Comparison of ENCODE assay signal across 13 cellular contexts in the genomic region with DNA sequence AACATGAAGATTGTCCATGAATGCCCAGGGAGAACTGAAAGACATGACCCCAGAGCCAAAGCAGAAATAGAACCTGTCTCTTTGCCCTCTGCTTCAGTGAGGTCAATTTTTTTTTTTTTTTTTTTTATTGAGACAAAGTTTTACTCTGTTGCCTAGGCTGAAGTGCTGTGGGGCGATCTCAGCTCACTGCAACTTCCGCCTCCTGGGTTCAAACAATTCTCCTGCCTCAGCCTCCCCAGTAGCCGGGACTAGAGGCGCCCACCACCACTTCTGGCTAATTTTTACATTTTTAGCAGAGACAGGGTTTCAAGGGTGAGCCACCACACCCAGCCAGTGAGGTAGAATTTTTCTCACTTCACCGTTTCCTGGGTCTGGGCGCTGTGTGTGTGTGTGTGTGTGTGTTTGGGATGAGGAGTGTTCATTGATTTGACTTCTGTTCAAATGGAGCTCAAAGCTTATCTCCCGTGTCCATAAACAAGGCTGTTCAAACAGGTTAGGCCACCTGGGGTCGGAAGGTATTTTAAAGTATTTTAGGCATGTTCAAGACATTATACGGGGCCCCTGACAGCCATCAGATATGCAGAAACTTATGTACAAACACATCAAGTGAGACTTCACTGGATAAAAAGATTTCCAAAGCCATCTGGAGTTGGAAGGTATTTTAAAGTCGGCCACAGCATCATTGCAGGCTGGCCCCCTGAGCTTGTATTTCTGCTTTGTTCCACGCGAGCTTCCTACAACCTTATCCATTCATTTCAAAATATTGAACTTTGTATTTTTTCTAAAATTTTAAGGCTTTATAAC.
DNase-seq lines count a peak whose midpoint lies in the region; ATAC-seq and TF ChIP-seq lines count a peak whose summit lies in the region.
"Had no signal": no experiment of that assay in that cellular context is flagged by ENCODE, and none has a peak within 500 bp of the region (broad histone marks: within the 10 kb centered on the region; RNA-seq: fewer than 3 reads in every experiment).

No MANE protein-coding gene starts in this region.

- no peak overlapping the region for H3K4me3 ChIP-seq in spleen
- no peak overlapping the region for H3K4me3 ChIP-seq in testis
- H3K4me3 ChIP-seq: ascending aorta, stomach had no signal

- TF ChIP-seq POLR2A in spleen (IDR thresholded peaks at IDR 0.05) = no peak
- no peak for TF ChIP-seq POLR2A in testis (IDR thresholded peaks at IDR 0.05)

- H3K36me3 Mint-ChIP-seq in T-helper 1 cell treated with Interleukin-12 subunit alpha and Interleukin-12 subunit beta and Interleukin-4 antibody, amounts not matched to agents 30 μg/mL and 1 μg/mL, for 36 hours (ENCODE audit: low read depth) = no peaks in the 10 kb centered on the region
- no peaks in the 10 kb centered on the region for H3K36me3 Mint-ChIP-seq in immature natural killer cell

- H3K27me3 Mint-ChIP-seq in T-helper 1 cell treated with Interleukin-12 subunit alpha and Interleukin-12 subunit beta and Interleukin-4 antibody, amounts not matched to agents 30 μg/mL and 1 μg/mL, for 36 hours (ENCODE audit: low read depth) = no peaks in the 10 kb centered on the region
- H3K27me3 Mint-ChIP-seq in immature natural killer cell (ENCODE audit: low read depth in 3 of 3) = peaks cover 19 to 37% (median 27%) of the 10 kb centered on the region in 3 donors

- peak overlapping the region in 7 of 8 donors; percentile 87 to 96 (median 91) for H3K27ac ChIP-seq in spleen
- no peak overlapping the region for H3K27ac ChIP-seq in testis

- H3K9me3 ChIP-seq in spleen (no peaks in the 10 kb centered on the region), testis (no peaks in the 10 kb centered on the region)
- H3K9me3 ChIP-seq: ascending aorta, stomach had no signal

- H3K27ac Mint-ChIP-seq in T-helper 1 cell treated with Interleukin-12 subunit alpha and Interleukin-12 subunit beta and Interleukin-4 antibody, amounts not matched to agents 30 μg/mL and 1 μg/mL, for 36 hours = peak overlapping the region; percentile 81
- H3K27ac Mint-ChIP-seq in immature natural killer cell = peak overlapping the region; percentile 97 to 100 (median 100)

- intact Hi-C loops in spleen (cut with DNase I; ENCODE audit: low total_unique reads) = loop anchor here (10.0 kb wide), 1 partner anchor 93 kb away; the partner anchor contains the start of gene MAP3K8
- intact Hi-C loops in testis (cut with DNase I; ENCODE audit: low total_unique reads) = no loop called here

- peak overlapping the region; percentile 68 for H3K4me3 Mint-ChIP-seq in T-helper 1 cell treated with Interleukin-12 subunit alpha and Interleukin-12 subunit beta and Interleukin-4 antibody, amounts not matched to agents 30 μg/mL and 1 μg/mL, for 36 hours
- peak overlapping the region; percentile 75 to 92 (median 79) for H3K4me3 Mint-ChIP-seq in immature natural killer cell

- no peak for ATAC-seq in GM21423 (IDR thresholded peaks at IDR 0.05; ENCODE audit: unreplicated experiment)

- TF ChIP-seq CTCF in spleen (IDR thresholded peaks at IDR 0.05 in 8 of 11, conservative IDR thresholded peaks at IDR 0.05 in 3 of 11) (no peak), testis (IDR thresholded peaks at IDR 0.05) (no peak)

- H3K4me1 ChIP-seq in spleen (peaks cover 27 to 96% (median 77%) of the 10 kb centered on the region in 6 donors), testis (no peaks in the 10 kb centered on the region)
- H3K4me1 ChIP-seq: ascending aorta had no signal

- peak; percentile 8 for DNase-seq in activated gamma-delta T cell treated with Interleukin-2 at 50 U/mL for 16 hours
- no peak for DNase-seq in activated gamma-delta T cell (lab: John Stamatoyannopoulos, UW)
- peak; percentile 59 to 64 (median 62) for DNase-seq in immature natural killer cell
- DNase-seq in spleen = no peak
- no peak for DNase-seq in testis
- DNase-seq in HCEC 1CT = no peak
- DNase-seq: NCI-H1105; retina; stimulated activated CD4-positive, alpha-beta T cell treated with anti-CD3 and anti-CD28 coated beads, Interleukin-4, amount 100 ng/mL, for 1 hour; stomach had no signal

- WGBS in spleen, 5 donors = 68 to 89% (median 76%) methylated on average over 12 of the region's 12 CpGs
- WGBS in testis, 2 donors = 78 to 88% methylated on average over 12 of the region's 12 CpGs

- peaks cover 54% of the 10 kb centered on the region for H3K4me1 Mint-ChIP-seq in T-helper 1 cell treated with Interleukin-12 subunit alpha and Interleukin-12 subunit beta and Interleukin-4 antibody, amounts not matched to agents 30 μg/mL and 1 μg/mL, for 36 hours (ENCODE audit: low read depth)
- peaks cover 87 to 89% of the 10 kb centered on the region in 2 donors for H3K4me1 Mint-ChIP-seq in immature natural killer cell

- no peaks in the 10 kb centered on the region for H3K36me3 ChIP-seq in spleen
- no peaks in the 10 kb centered on the region for H3K36me3 ChIP-seq in testis (ENCODE audit: low read depth, missing control alignments)
- H3K36me3 ChIP-seq: ascending aorta, stomach had no signal

- H3K9me3 Mint-ChIP-seq in T-helper 1 cell treated with Interleukin-12 subunit alpha and Interleukin-12 subunit beta and Interleukin-4 antibody, amounts not matched to agents 30 μg/mL and 1 μg/mL, for 36 hours = no peaks in the 10 kb centered on the region
- H3K9me3 Mint-ChIP-seq in immature natural killer cell = peaks cover 0 to 2% (median 0%) of the 10 kb centered on the region in 6 donors

- H3K27me3 ChIP-seq in spleen (replicated peaks in 1 of 7) = no peaks in the 10 kb centered on the region
- no peaks in the 10 kb centered on the region for H3K27me3 ChIP-seq in testis
- H3K27me3 ChIP-seq: ascending aorta, stomach had no signal

Comparison
In these comparisons a context has a peak if more than half of its experiments do, and no peak if none do; other contexts are left out.
1. DNase-seq: peak in activated gamma-delta T cell treated with Interleukin-2 at 50 U/mL for 16 hours (single experiment) and immature natural killer cell (3 of 3); none in activated gamma-delta T cell (single experiment), spleen (single experiment), testis (single experiment) and HCEC 1CT (single experiment).
2. H3K27ac ChIP-seq: peak in spleen (7 of 8); none in testis (0 of 2).